Comparison of ENCODE assay signal across 8 cellular contexts in genomic region chr12:56156464-56157200, GRCh38. TPM values are rescaled to one million over a fixed set of nuclear protein-coding genes. Genes with fewer than 3 reads are reported as not detected.
A peak's percentile ranks its signal among the peaks of the same experiment; 100 is the strongest.
DNase-seq lines count a peak whose midpoint lies in the region; ATAC-seq, FAIRE-seq and TF ChIP-seq lines count a peak whose summit lies in the region.
"Not testable (repeated sequence)": the region's sequence is repeated elsewhere in the genome, so short reads cannot be mapped to it uniquely, and the experiment has no call there.

No MANE protein-coding gene starts in this region.

- peak overlapping the region; percentile 76; the same call in 1 of the 2 replicates for H3K9ac ChIP-seq in IMR-90 (ENCODE audit: low read depth, low read length)

- H3K36me3 Mint-ChIP-seq in CD8-positive, alpha-beta T cell, result peaks cover 33% of the 10 kb centered on the region

- not testable (repeated sequence) for H4K91ac ChIP-seq in IMR-90 (ENCODE audit: insufficient read depth, low read depth, low read length)

- H3K4me1 ChIP-seq in CD8-positive, alpha-beta T cell (ENCODE audit: insufficient read depth, low read length), result peaks cover 40% of the 10 kb centered on the region
- H3K4me1 ChIP-seq in IMR-90 (ENCODE audit: control insufficient read depth, insufficient read depth, low read length), result peaks cover 23% of the 10 kb centered on the region
- peaks cover 34 to 59% (median 34%) of the 10 kb centered on the region in 3 donors for H3K4me1 ChIP-seq in esophagus squamous epithelium
- H3K4me1 ChIP-seq in pancreas, result peaks cover 13 to 27% (median 15%) of the 10 kb centered on the region in 3 donors
- H3K4me1 ChIP-seq in thyroid gland, result peaks cover 33 to 44% of the 10 kb centered on the region in 2 donors

- intact Hi-C loops in CD8-positive, alpha-beta T cell (cut with DNase I, micrococcal nuclease), result loop anchor here in 1 of 2 experiments (1.0 kb wide), 1 partner anchor 30 kb away; no protein-coding TSS in a partner anchor
- intact Hi-C loops in IMR-90 (cut with micrococcal nuclease); esophagus squamous epithelium (cut with DNase I); lower leg skin (cut with DNase I; ENCODE audit: low total_unique reads); pancreas (cut with DNase I); thyroid gland (cut with DNase I): not testable (repeated sequence)

- POLR2A ChIA-PET in CD8-positive, alpha-beta T cell (lab: Charles Lee), result interaction anchor here (0.6 to 3.2 kb wide), 5 partner anchors 19 to 40 kb away, joined by 3 to 8 read pairs (median 3); partner anchors contain the start of genes SMARCC2 and ZC3H10
- POLR2A ChIA-PET in IMR-90 (lab: Charles Lee; ENCODE audit: unreplicated experiment), result interaction anchor here (0.6 kb wide), 1 partner anchor 10 kb away, joined by 5 read pairs; no protein-coding TSS in a partner anchor

- H3K27ac ChIP-seq in CD8-positive, alpha-beta T cell (ENCODE audit: low read depth, low read length), result not testable (repeated sequence)
- H3K27ac ChIP-seq in IMR-90 (ENCODE audit: insufficient read depth, low read length) (peak overlapping the region; percentile 88; the same call in 1 of the 2 replicates), esophagus squamous epithelium (peak overlapping the region; percentile 93 to 100 (median 99)), pancreas (peak overlapping the region; percentile 67 to 96 (median 91)), thyroid gland (peak overlapping the region; percentile 96 to 100 (median 99))

- peak overlapping the region; percentile 96; the same call in 1 of the 2 replicates for H3K4ac ChIP-seq in IMR-90 (ENCODE audit: low read depth, low read length)

- H3K23ac ChIP-seq in IMR-90 (ENCODE audit: low read depth, low read length), result not testable (repeated sequence)

- not testable (repeated sequence) for H2AK9ac ChIP-seq in IMR-90 (replicated peaks; ENCODE audit: low read depth, low read length, poor library complexity)

- not testable (repeated sequence) for H3K14ac ChIP-seq in IMR-90 (replicated peaks; ENCODE audit: low read depth, low read length)

- peaks cover 20% of the 10 kb centered on the region for H3K36me3 ChIP-seq in CD8-positive, alpha-beta T cell (ENCODE audit: insufficient read depth, low read length)
- H3K36me3 ChIP-seq in IMR-90 (ENCODE audit: control insufficient read depth, insufficient read depth, low read length), result peaks cover 31% of the 10 kb centered on the region
- peaks cover 13 to 30% (median 25%) of the 10 kb centered on the region in 3 donors for H3K36me3 ChIP-seq in esophagus squamous epithelium
- H3K36me3 ChIP-seq in pancreas, result peaks cover 0 to 18% (median 14%) of the 10 kb centered on the region in 3 donors
- H3K36me3 ChIP-seq in thyroid gland, result peaks cover 20 to 21% of the 10 kb centered on the region in 2 donors

- DNase-seq in CD8-positive, alpha-beta T cell; esophagus squamous epithelium (lab: John Stamatoyannopoulos, UW); lower leg skin (ENCODE audit: low spot score in 2 of 2); pancreas; thyroid gland: not testable (repeated sequence)
- DNase-seq in IMR-90 (peak; percentile 42), astrocyte of the hippocampus (ENCODE audit: low read depth, low spot score) (peak; percentile 17)

- H2BK20ac ChIP-seq in IMR-90 (ENCODE audit: low read depth, low read length), result not testable (repeated sequence)

- peaks cover 27 to 69% of the 10 kb centered on the region in 2 experiments for H3K79me1 ChIP-seq in IMR-90 (ENCODE audit: low read depth in 1 of 2, low read length in 2 of 2)

- H4K8ac ChIP-seq in IMR-90 (ENCODE audit: low read depth in 2 of 2, low read length in 2 of 2), result peak overlapping the region in 1 of 2 experiments; percentile 89; a peak in 2 of 4 replicates

- not testable (repeated sequence) for ATAC-seq in CD8-positive, alpha-beta T cell; IMR-90 (ENCODE audit: low read depth); pancreas

- peaks cover 34% of the 10 kb centered on the region for H4K20me1 ChIP-seq in IMR-90 (ENCODE audit: insufficient read depth, low read length)

- not testable (repeated sequence) for H3K56ac ChIP-seq in IMR-90 (ENCODE audit: extremely low read depth, insufficient read depth, low read length)

- not testable (repeated sequence) for H2BK120ac ChIP-seq in IMR-90 (ENCODE audit: low read depth, low read length)

- not testable (repeated sequence) for H3K9me3 ChIP-seq in CD8-positive, alpha-beta T cell (ENCODE audit: low read length); IMR-90 (ENCODE audit: control insufficient read depth, insufficient read depth, low read length); esophagus squamous epithelium; pancreas; thyroid gland

- CTCF ChIA-PET in CD8-positive, alpha-beta T cell (lab: Charles Lee), result interaction anchor here (1.1 to 2.2 kb wide), 2 partner anchors 32 to 38 kb away, joined by 4 to 8 read pairs; partner anchors contain the start of gene SMARCC2
- CTCF ChIA-PET in IMR-90 (lab: Yijun Ruan, JAX), result interaction anchor here (0.6 kb wide), 1 partner anchor 1698 kb away, joined by 4 read pairs; no protein-coding TSS in a partner anchor

- 0 out of 2 replicates have a peak overlapping the region, but pooled peaks have one; percentile 86 for H2AK5ac ChIP-seq in IMR-90 (ENCODE audit: low read depth, low read length)

- dilution Hi-C loops in IMR-90 (cut with HindIII; ENCODE audit: low sequenced_read_pairs, unreplicated experiment), result not testable (repeated sequence)

- peak overlapping the region; percentile 98 for H3K4me3 Mint-ChIP-seq in CD8-positive, alpha-beta T cell

- not testable (repeated sequence) for H3K4me3 ChIP-seq in CD8-positive, alpha-beta T cell (ENCODE audit: low read depth, low read length)
- peak overlapping the region; percentile 42; the same call in 1 of the 2 replicates for H3K4me3 ChIP-seq in IMR-90 (ENCODE audit: insufficient read depth, low read depth, low read length)
- peak overlapping the region; percentile 87 for H3K4me3 ChIP-seq in WI38 (ENCODE audit: low read depth, low read length)
- H3K4me3 ChIP-seq in esophagus squamous epithelium, result peak overlapping the region; percentile 61 to 97 (median 80)
- H3K4me3 ChIP-seq in lower leg skin (ENCODE audit: low read depth, poor library complexity, severe bottlenecking), result peak overlapping the region; percentile 4
- peak overlapping the region; percentile 33 to 86 (median 61) for H3K4me3 ChIP-seq in pancreas
- H3K4me3 ChIP-seq in thyroid gland (replicated peaks in 1 of 3), result peak overlapping the region in 1 of 3 donors; percentile 67

- not testable (repeated sequence) for H3K18ac ChIP-seq in IMR-90 (ENCODE audit: low read depth, low read length)

- not testable (repeated sequence) for H3K27me3 Mint-ChIP-seq in CD8-positive, alpha-beta T cell (ENCODE audit: low read depth)

- in situ Hi-C loops in IMR-90 (cut with MboI; ENCODE audit: low sequenced_read_pairs), result not testable (repeated sequence)

- H2BK5ac ChIP-seq in IMR-90 (ENCODE audit: low read depth, low read length, poor library complexity, severe bottlenecking), result not testable (repeated sequence)

- not testable (repeated sequence) for BruUV-seq in IMR-90 (replicated peaks; lab: Mats Ljungman, UMichigan)

- not testable (repeated sequence) for TF ChIP-seq RAD21 in IMR-90 (IDR thresholded peaks at IDR 0.05; ENCODE audit: low read length)

- FAIRE-seq in pancreas (lab: Jason Lieb, UNC), result not testable (repeated sequence)

- TF ChIP-seq POLR2A in IMR-90 (IDR thresholded peaks at IDR 0.05; ENCODE audit: low read depth, low read length); esophagus squamous epithelium (IDR thresholded peaks at IDR 0.05); lower leg skin (IDR thresholded peaks at IDR 0.05); thyroid gland (IDR thresholded peaks at IDR 0.05): not testable (repeated sequence)

- peaks cover 48% of the 10 kb centered on the region for H3K4me1 Mint-ChIP-seq in CD8-positive, alpha-beta T cell (ENCODE audit: low read depth)

- WGBS in IMR-90 (ENCODE audit: extremely low coverage in 2 of 2, insufficient read length in 1 of 2), 2 experiments, result 100% methylated on average over 6 of the region's 21 CpGs; no CpG with 5 or more reads in 1 of the 2 experiments
- WGBS in esophagus squamous epithelium, 2 donors, result 77 to 79% methylated on average over 19 to 20 of the region's 21 CpGs
- WGBS in lower leg skin, 2 donors, result 85 to 90% methylated on average over 21 of the region's 21 CpGs
- WGBS in pancreas, 2 donors, result 90 to 93% methylated on average over 21 of the region's 21 CpGs
- 83 to 89% methylated on average over 21 of the region's 21 CpGs for WGBS in thyroid gland, 2 donors

- H3K9me1 ChIP-seq in IMR-90 (ENCODE audit: insufficient read depth, low read length), result not testable (repeated sequence)

- H3K4me2 ChIP-seq in IMR-90 (ENCODE audit: low read depth, low read length), result not testable (repeated sequence)

- H3K27ac Mint-ChIP-seq in CD8-positive, alpha-beta T cell, result peak overlapping the region; percentile 99

- not testable (repeated sequence) for TF ChIP-seq CTCF in CD8-positive, alpha-beta T cell (IDR thresholded peaks at IDR 0.05); IMR-90 (conservative IDR thresholded peaks at IDR 0.05; ENCODE audit: low read depth, low read length); WI38 (IDR thresholded peaks at IDR 0.05; ENCODE audit: low read depth, low read length); esophagus squamous epithelium (IDR thresholded peaks at IDR 0.05); lower leg skin (IDR thresholded peaks at IDR 0.05); pancreas (IDR thresholded peaks at IDR 0.05); thyroid gland (IDR thresholded peaks at IDR 0.05)

- H4K5ac ChIP-seq in IMR-90 (ENCODE audit: low read depth, low read length), result not testable (repeated sequence)

- H2AFZ ChIP-seq in IMR-90 (replicated peaks; ENCODE audit: low read length, poor library complexity), result not testable (repeated sequence)

- not testable (repeated sequence) for H2BK15ac ChIP-seq in IMR-90 (ENCODE audit: low read depth, low read length)

- not testable (repeated sequence) for H3K9me3 Mint-ChIP-seq in CD8-positive, alpha-beta T cell

- not testable (repeated sequence) for H3K27me3 ChIP-seq in CD8-positive, alpha-beta T cell (ENCODE audit: insufficient read depth, low read length); IMR-90 (ENCODE audit: control insufficient read depth, insufficient read depth, low read length); esophagus squamous epithelium; pancreas; thyroid gland

RNA-seq across cellular contexts. Expression of gene MYL6, which starts 1.5 kb away (rescaled TPM):
- 100 to 1,000 TPM; 580 to 582 TPM for total RNA-seq in CD8-positive, alpha-beta T cell
- 4,816 and 6,155 TPM in 2 replicates for total RNA-seq in IMR-90 (2012; rRNA removed)
- polyA plus RNA-seq in IMR-90 (2012; rRNA removed), result 6,979 and 8,569 TPM in 2 replicates
- polyA plus RNA-seq in IMR-90 (2012; cell fraction: cytosol; rRNA removed), result 4,737 and 9,751 TPM in 2 replicates
- 1,664 and 4,642 TPM in 2 replicates for polyA plus RNA-seq in IMR-90 (2012; cell fraction: nucleus; rRNA removed; ENCODE audit: low replicate concordance)
- total RNA-seq in esophagus squamous epithelium, result 1,000 to 10,000 TPM; 1,011 to 2,279 (median 1,490) TPM
- total RNA-seq in lower leg skin, result 1,000 to 10,000 TPM in 1 of 4 donors, 100 to 1,000 TPM in 3; 700 to 1,156 (median 824) TPM
- total RNA-seq in pancreas, result 100 to 1,000 TPM; 270 to 669 (median 431) TPM
- polyA plus RNA-seq in pancreas, result 1,000 to 10,000 TPM in 1 of 2 donors, 100 to 1,000 TPM in 1; 887 to 1,217 TPM
- 1,000 to 10,000 TPM; 1,110 to 2,359 (median 1,915) TPM for total RNA-seq in thyroid gland

RNA-seq across cellular contexts. Expression of gene MYL6B, which starts 4.2 kb away (rescaled TPM):
- 1 to 10 TPM; 4.0 to 5.9 TPM for total RNA-seq in CD8-positive, alpha-beta T cell
- total RNA-seq in IMR-90 (2012; rRNA removed), result 78.3 and 90.0 TPM in 2 replicates
- polyA plus RNA-seq in IMR-90 (2012; rRNA removed), result 112 and 117 TPM in 2 replicates
- 121 and 135 TPM in 2 replicates for polyA plus RNA-seq in IMR-90 (2012; cell fraction: cytosol; rRNA removed)
- polyA plus RNA-seq in IMR-90 (2012; cell fraction: nucleus; rRNA removed; ENCODE audit: low replicate concordance), result 47.4 and 68.8 TPM in 2 replicates
- 10 to 100 TPM; 26.3 to 51.0 (median 37.8) TPM for total RNA-seq in esophagus squamous epithelium
- total RNA-seq in lower leg skin, result 10 to 100 TPM in 3 of 4 donors, 1 to 10 TPM in 1; 9.0 to 40.1 (median 22.5) TPM
- total RNA-seq in pancreas, result 10 to 100 TPM in 5 of 6 donors, 1 to 10 TPM in 1; 6.7 to 18.2 (median 14.7) TPM
- 10 to 100 TPM; 39.3 to 65.9 TPM for polyA plus RNA-seq in pancreas
- total RNA-seq in thyroid gland, result 100 to 1,000 TPM in 1 of 4 donors, 10 to 100 TPM in 3; 33.4 to 115 (median 48.1) TPM

RNA-seq across cellular contexts. Expression of gene ESYT1, which starts 28.6 kb away (rescaled TPM):
- total RNA-seq in CD8-positive, alpha-beta T cell, result 10 to 100 TPM; 82.4 to 83.0 TPM
- 137 and 150 TPM in 2 replicates for total RNA-seq in IMR-90 (2012; rRNA removed)
- 153 and 157 TPM in 2 replicates for polyA plus RNA-seq in IMR-90 (2012; rRNA removed)
- 133 and 158 TPM in 2 replicates for polyA plus RNA-seq in IMR-90 (2012; cell fraction: cytosol; rRNA removed)
- polyA plus RNA-seq in IMR-90 (2012; cell fraction: nucleus; rRNA removed; ENCODE audit: low replicate concordance), result 156 and 212 TPM in 2 replicates
- total RNA-seq in esophagus squamous epithelium, result 10 to 100 TPM; 42.6 to 70.8 (median 62.5) TPM
- total RNA-seq in lower leg skin, result 10 to 100 TPM; 51.2 to 84.1 (median 64.9) TPM
- 10 to 100 TPM; 42.8 to 55.1 (median 46.5) TPM for total RNA-seq in pancreas
- 10 to 100 TPM; 22.5 to 40.2 TPM for polyA plus RNA-seq in pancreas
- 10 to 100 TPM; 60.6 to 84.7 (median 68.7) TPM for total RNA-seq in thyroid gland

RNA-seq across cellular contexts. Expression of gene SMARCC2, which starts 32.7 kb away (rescaled TPM):
- total RNA-seq in CD8-positive, alpha-beta T cell, result 100 to 1,000 TPM; 109 to 113 TPM
- total RNA-seq in IMR-90 (2012; rRNA removed), result 41.4 and 42.3 TPM in 2 replicates
- 43.8 and 44.3 TPM in 2 replicates for polyA plus RNA-seq in IMR-90 (2012; rRNA removed)
- polyA plus RNA-seq in IMR-90 (2012; cell fraction: cytosol; rRNA removed), result 13.3 and 20.0 TPM in 2 replicates
- polyA plus RNA-seq in IMR-90 (2012; cell fraction: nucleus; rRNA removed; ENCODE audit: low replicate concordance), result 107 and 224 TPM in 2 replicates
- 10 to 100 TPM; 31.7 to 64.9 (median 46.1) TPM for total RNA-seq in esophagus squamous epithelium
- total RNA-seq in lower leg skin, result 10 to 100 TPM; 55.3 to 90.5 (median 63.5) TPM
- 10 to 100 TPM; 26.3 to 64.5 (median 38.2) TPM for total RNA-seq in pancreas
- 10 to 100 TPM; 33.1 to 42.2 TPM for polyA plus RNA-seq in pancreas
- total RNA-seq in thyroid gland, result 100 to 1,000 TPM in 1 of 4 donors, 10 to 100 TPM in 3; 76.5 to 101 (median 83.0) TPM

RNA-seq across cellular contexts. Expression of gene ZC3H10, which starts 38.6 kb away (rescaled TPM):
- 1 to 10 TPM; 9.0 TPM for total RNA-seq in CD8-positive, alpha-beta T cell
- 3.3 and 3.6 TPM in 2 replicates for total RNA-seq in IMR-90 (2012; rRNA removed)
- 1.1 and 1.5 TPM in 2 replicates for polyA plus RNA-seq in IMR-90 (2012; rRNA removed)
- 0.48 and 1.1 TPM in 2 replicates for polyA plus RNA-seq in IMR-90 (2012; cell fraction: cytosol; rRNA removed)
- 1.7 and 2.8 TPM in 2 replicates for polyA plus RNA-seq in IMR-90 (2012; cell fraction: nucleus; rRNA removed; ENCODE audit: low replicate concordance)
- 1 to 10 TPM; 1.5 to 3.8 (median 2.3) TPM for total RNA-seq in esophagus squamous epithelium
- 1 to 10 TPM; 3.4 to 4.4 (median 3.7) TPM for total RNA-seq in lower leg skin
- 1 to 10 TPM; 2.6 to 4.1 (median 3.2) TPM for total RNA-seq in pancreas
- polyA plus RNA-seq in pancreas, result 1 to 10 TPM; 1.9 to 3.0 TPM
- total RNA-seq in thyroid gland, result 1 to 10 TPM; 4.7 to 7.7 (median 5.6) TPM
